31 cellular contexts compared by ENCODE assay signal in genomic region chrX:37862851-37863250, GRCh38.
"Had no signal": no experiment of that assay in that cellular context is flagged by ENCODE, and none has a peak within 500 bp of the region (broad histone marks: within the 10 kb centered on the region; RNA-seq: fewer than 3 reads in every experiment).

No MANE protein-coding gene starts in this region.

- H3K27ac ChIP-seq: SJCRH30, SK-N-MC had no signal

- H3K27me3 Mint-ChIP-seq: activated CD4-positive, alpha-beta memory T cell treated with anti-CD3 and anti-CD28 coated beads for 36 hours; brain had no signal

- ATAC-seq: activated CD8-positive, alpha-beta memory T cell treated with anti-CD3 and anti-CD28 coated beads, Interleukin-2, amount 10 ng/mL, durations not matched to agents 7 days and 5 days; Panc1; WTC11 had no signal

- H3K9me3 ChIP-seq: MG63, SJCRH30 had no signal

- H3K27ac Mint-ChIP-seq: activated CD4-positive, alpha-beta memory T cell treated with anti-CD3 and anti-CD28 coated beads for 36 hours; activated CD8-positive, alpha-beta memory T cell treated with anti-CD3 and anti-CD28 coated beads, Interleukin-2, amount 10 ng/mL, durations not matched to agents 7 days and 5 days; activated naive CD4-positive, alpha-beta T cell treated with anti-CD3 and anti-CD28 coated beads, Interleukin-2, amount 10 ng/mL, durations not matched to agents 7 days and 5 days; activated naive CD8-positive, alpha-beta T cell treated with anti-CD3 and anti-CD28 coated beads for 36 hours; WTC11 had no signal

- H3K36me3 Mint-ChIP-seq: activated CD4-positive, alpha-beta memory T cell treated with anti-CD3 and anti-CD28 coated beads for 36 hours; brain; WTC11 had no signal

- H3K4me1 ChIP-seq: SJCRH30 had no signal

- H3K4me3 Mint-ChIP-seq: activated CD4-positive, alpha-beta memory T cell treated with anti-CD3 and anti-CD28 coated beads for 36 hours; activated CD8-positive, alpha-beta memory T cell treated with anti-CD3 and anti-CD28 coated beads, Interleukin-2, amount 10 ng/mL, durations not matched to agents 7 days and 5 days; activated naive CD4-positive, alpha-beta T cell treated with anti-CD3 and anti-CD28 coated beads, Interleukin-2, amount 10 ng/mL, durations not matched to agents 7 days and 5 days; activated naive CD8-positive, alpha-beta T cell treated with anti-CD3 and anti-CD28 coated beads for 36 hours; brain; WTC11 had no signal

- DNase-seq: activated CD4-positive, alpha-beta memory T cell treated with anti-CD3 and anti-CD28 coated beads for 36 hours; activated CD4-positive, alpha-beta T cell treated with anti-CD3 and anti-CD28 coated beads for 4 hours; activated CD4-positive, alpha-beta T cell treated with anti-CD3 and anti-CD28 coated beads, Interleukin-2, amount 50 U/mL, for 1 hour; activated CD4-positive, CD25-positive, alpha-beta regulatory T cell treated with anti-CD3 and anti-CD28 coated beads, Interleukin-2, amount 50 U/mL, for 72 hours; activated CD8-positive, alpha-beta memory T cell treated with anti-CD3 and anti-CD28 coated beads for 24 hours; activated CD8-positive, alpha-beta memory T cell treated with anti-CD3 and anti-CD28 coated beads, Interleukin-2, amount 10 ng/mL, durations not matched to agents 7 days and 5 days; activated CD8-positive, alpha-beta memory T cell treated with anti-CD3 and anti-CD28 coated beads, Interleukin-2, amount 50 U/mL, for 48 hours; activated effector memory CD4-positive, alpha-beta T cell treated with Interleukin-2 at 50 U/mL for 16 hours; activated naive CD4-positive, alpha-beta T cell treated with anti-CD3 and anti-CD28 coated beads, Interleukin-2, amount 10 ng/mL, durations not matched to agents 7 days and 5 days; activated naive CD8-positive, alpha-beta T cell treated with anti-CD3 and anti-CD28 coated beads for 36 hours; activated T-cell treated with anti-CD3 and anti-CD28 coated beads, Interleukin-2, amount 50 U/mL, for 48 hours; amygdala; caudate nucleus; Kasumi-1; KG1; MG63; NCI-H1048; NCI-H1105 treated with DMSO at 0.1 percent for 48 hours; NCI-H1436; NCI-H1694 treated with DMSO at 0.1 percent for 48 hours; NCI-H2029; NCI-H345; NCI-H524 treated with DMSO at 0.1 percent for 48 hours; SHP77; SJCRH30 had no signal

- FAIRE-seq: bronchial epithelial cell, TTC549 had no signal

- H3K4me3 ChIP-seq: MG63, SJCRH30, SK-N-MC had no signal
